ENCODE assay signal across 9 cellular contexts in the genomic region with DNA sequence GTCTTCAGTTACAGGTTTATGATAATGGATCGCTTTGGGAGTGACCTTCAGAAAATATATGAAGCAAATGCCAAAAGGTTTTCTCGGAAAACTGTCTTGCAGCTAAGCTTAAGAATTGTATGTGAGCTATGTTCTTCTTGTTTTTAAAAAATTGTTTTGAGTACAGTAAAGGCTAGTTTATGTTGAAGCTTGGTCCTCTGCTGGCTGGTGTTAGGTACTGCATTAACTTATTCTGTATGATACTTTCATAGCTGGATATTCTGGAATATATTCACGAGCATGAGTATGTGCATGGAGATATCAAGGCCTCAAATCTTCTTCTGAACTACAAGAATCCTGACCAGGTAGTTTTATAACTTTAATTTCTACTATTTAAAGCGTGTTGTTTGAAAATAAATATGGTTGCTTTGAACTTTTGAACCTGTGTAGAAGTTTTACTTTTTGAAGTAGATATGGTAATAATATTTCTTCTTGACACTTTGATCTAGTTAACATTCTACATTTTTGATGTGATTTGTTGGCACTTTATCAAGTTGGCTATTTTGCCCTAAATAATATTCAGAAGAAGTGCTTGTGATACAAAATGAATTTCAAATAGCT. TPM values are rescaled to one million over a fixed set of nuclear protein-coding genes. Genes with fewer than 3 reads are reported as not detected.
DNase-seq lines count a peak whose midpoint lies in the region; ATAC-seq and TF ChIP-seq lines count a peak whose summit lies in the region.
"Had no signal": no experiment of that assay in that cellular context is flagged by ENCODE, and none has a peak within 500 bp of the region (broad histone marks: within the 10 kb centered on the region; RNA-seq: fewer than 3 reads in every experiment).

No MANE protein-coding gene starts in this region.

- intact Hi-C loops in left ventricle myocardium superior (cut with micrococcal nuclease), result no loop called here
- intact Hi-C loops in MCF 10A (cut with micrococcal nuclease), result loop anchor here (2.0 to 5.0 kb wide), 4 partner anchors 54 to 286 kb away; no protein-coding TSS in a partner anchor

- H3K27ac ChIP-seq in cardiac muscle cell, result peak overlapping the region; percentile 3
- no peak overlapping the region for H3K27ac ChIP-seq in HEK293 (ENCODE audit: extremely low read depth, low read depth, low read length)
- H3K27ac ChIP-seq: epithelial cell of prostate had no signal

- H3K27me3 Mint-ChIP-seq in MCF 10A (ENCODE audit: insufficient read depth, unreplicated experiment), result no peaks in the 10 kb centered on the region

- no peak overlapping the region for H3K4me3 ChIP-seq in cardiac muscle cell
- no peak overlapping the region for H3K4me3 ChIP-seq in HEK293 (ENCODE audit: low read depth, low read length)

- TF ChIP-seq CTCF in cardiac muscle cell (IDR thresholded peaks at IDR 0.05; ENCODE audit: low read depth, low read length) (peak; percentile 74), HEK293 (tag by site-specific recombination; IDR thresholded peaks at IDR 0.05) (no peak), MCF 10A (IDR thresholded peaks at IDR 0.05; ENCODE audit: unreplicated experiment) (peak; percentile 50)

- no peaks in the 10 kb centered on the region for H3K9me3 Mint-ChIP-seq in MCF 10A (ENCODE audit: unreplicated experiment)

- no peak overlapping the region for H3K27ac Mint-ChIP-seq in MCF 10A (ENCODE audit: low read depth, unreplicated experiment)

- CTCF ChIA-PET in HEK293 (lab: Yijun Ruan, JAX), result interaction anchor here (0.5 to 3.1 kb wide), 23 partner anchors 9 to 1946 kb away, joined by 3 to 17 read pairs (median 5); no protein-coding TSS in a partner anchor
- CTCF ChIA-PET in MCF 10A (lab: Yijun Ruan, JAX), result interaction anchor here (0.6 to 3.0 kb wide), 27 partner anchors 10 to 542 kb away, joined by 3 to 19 read pairs (median 4); a partner anchor contains a TSS

- H3K4me1 ChIP-seq in cardiac muscle cell (ENCODE audit: low read depth), result peaks cover 6% of the 10 kb centered on the region
- H3K4me1 ChIP-seq in HEK293 (ENCODE audit: control insufficient read depth, insufficient read depth, low read length), result no peaks in the 10 kb centered on the region

- H3K4me3 Mint-ChIP-seq in MCF 10A (ENCODE audit: unreplicated experiment), result no peak overlapping the region

- ATAC-seq in left ventricle myocardium superior, result no peak

- POLR2A ChIA-PET in HEK293 (lab: Yijun Ruan, JAX), result interaction anchor here (1.7 kb wide), 1 partner anchor 56 kb away, joined by 4 read pairs; no protein-coding TSS in a partner anchor
- POLR2A ChIA-PET in MCF 10A (lab: Yijun Ruan, JAX), result interaction anchor here (0.8 to 2.9 kb wide), 10 partner anchors 9 to 339 kb away, joined by 3 to 15 read pairs (median 4); a partner anchor contains a TSS

- H3K9me3 ChIP-seq in cardiac muscle cell (ENCODE audit: low read depth), result no peaks in the 10 kb centered on the region
- no peaks in the 10 kb centered on the region for H3K9me3 ChIP-seq in HEK293 (ENCODE audit: control insufficient read depth, insufficient read depth, low read depth, low read length)

- no peaks in the 10 kb centered on the region for H3K27me3 ChIP-seq in cardiac muscle cell

- BruUV-seq in MCF 10A (replicated peaks; lab: Mats Ljungman, UMichigan), result no TSS peak

- H3K36me3 Mint-ChIP-seq in MCF 10A (ENCODE audit: insufficient read depth, unreplicated experiment), result peaks cover 7% of the 10 kb centered on the region

- H3K4me1 Mint-ChIP-seq in MCF 10A (ENCODE audit: insufficient read depth, unreplicated experiment), result no peaks in the 10 kb centered on the region

- H3K36me3 ChIP-seq in cardiac muscle cell, result no peaks in the 10 kb centered on the region
- H3K36me3 ChIP-seq in HEK293 (ENCODE audit: control insufficient read depth in 2 of 2, insufficient read depth in 1 of 2, low read length in 2 of 2), result peaks cover 29 to 56% of the 10 kb centered on the region in 2 experiments

- DNase-seq in cardiac muscle cell (ENCODE audit: low read depth in 1 of 2, low spot score in 1 of 2) (peak; percentile 46 to 75), left ventricle myocardium superior (no peak), NCI-H446 (lab: John Stamatoyannopoulos, UW) (peak; percentile 26 to 66), MCF 10A (ENCODE audit: unreplicated experiment) (peak; percentile 64), lung microvascular endothelial cell (ENCODE audit: low read depth in 2 of 2) (peak; percentile 67 to 71), NCI-H187 treated with DMSO at 0.1 percent for 48 hours (lab: John Stamatoyannopoulos, UW) (no peak)
- no peak for DNase-seq in stimulated activated CD4-positive, alpha-beta T cell treated with anti-CD3 and anti-CD28 coated beads, Interleukin-4, amount 100 ng/mL, for 4 hours

TF ChIP-seq in HEK293, 187 proteins besides CTCF, POLR2A, EP300 and RAD21:
- peak; percentile 37 for TF ChIP-seq ZNF654 (tag by site-specific recombination; IDR thresholded peaks at IDR 0.05; ENCODE audit: low read depth)
- no peak for TF ChIP-seq ZFHX2 (tag by site-specific recombination; conservative IDR thresholded peaks at IDR 0.05)

RNA-seq across cellular contexts. Expression of a gene that starts 55.7 kb away (rescaled TPM):
- total RNA-seq in cardiac muscle cell, result 15.6 and 16.2 TPM in 2 replicates
- 22.8 and 34.4 TPM in 2 replicates for polyA plus RNA-seq in cardiac muscle cell
- 6.8 TPM for total RNA-seq in left ventricle myocardium superior
- total RNA-seq in MCF 10A (2022), result 14.7 and 17.7 TPM in 2 replicates
- 18.5 and 38.1 TPM in 2 replicates for total RNA-seq in lung microvascular endothelial cell

Comparison
In these comparisons a context has a peak if more than half of its experiments do, and no peak if none do; other contexts are left out.
1. DNase-seq: peak in cardiac muscle cell (2 of 2), NCI-H446 (2 of 2), MCF 10A (single experiment) and lung microvascular endothelial cell (2 of 2); none in left ventricle myocardium superior (single experiment), NCI-H187 treated with DMSO at 0.1 percent for 48 hours (single experiment) and stimulated activated CD4-positive, alpha-beta T cell treated with anti-CD3 and anti-CD28 coated beads, Interleukin-4, amount 100 ng/mL, for 4 hours (0 of 2).